In the genomic region with DNA sequence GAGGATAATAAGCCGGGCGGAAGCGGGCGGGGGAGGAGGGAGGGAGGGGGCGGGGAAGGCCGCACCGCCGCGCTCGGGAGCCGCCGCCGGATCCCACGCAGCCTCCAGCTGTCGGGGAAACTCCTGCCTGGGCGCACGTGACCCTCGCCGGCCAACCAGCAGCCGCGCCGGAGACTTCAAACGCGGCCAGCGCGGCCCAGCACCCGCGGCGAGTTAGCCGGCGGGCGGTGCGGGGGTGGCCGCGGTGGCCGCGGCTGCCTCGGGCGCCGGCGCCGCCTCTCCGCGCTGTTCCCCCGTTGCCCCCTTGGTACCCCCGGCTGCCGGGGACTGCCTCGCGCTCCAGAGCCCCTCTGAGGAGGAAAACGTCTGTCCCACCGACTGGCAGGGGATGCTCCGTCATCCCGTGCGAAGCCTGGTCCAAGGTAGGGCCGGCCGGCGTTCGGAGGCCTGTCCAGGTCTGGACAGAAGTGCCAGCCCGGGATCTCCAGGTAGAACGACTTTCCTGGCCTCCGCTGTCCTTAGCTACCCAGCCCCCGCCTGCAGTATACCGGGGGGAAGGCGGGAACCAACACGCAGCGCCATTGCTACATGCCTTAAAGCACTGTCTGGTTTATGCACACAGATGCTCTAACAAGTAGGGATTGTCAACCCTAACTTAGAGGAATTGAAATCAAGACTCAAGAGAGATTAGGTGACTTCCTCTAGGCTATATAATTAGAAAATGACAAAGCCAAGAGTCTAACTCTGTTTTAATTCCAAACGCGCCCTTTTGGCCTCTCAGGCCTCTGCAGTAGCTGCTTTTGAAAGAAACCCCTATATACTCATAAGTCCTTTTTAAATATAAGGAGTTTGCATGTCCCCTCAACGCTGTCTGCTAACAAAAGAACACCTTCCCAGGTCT, we compare ENCODE assay signal across 1 cellular context.
TF ChIP-seq lines count a peak whose summit lies in the region.

A gene with protein sequence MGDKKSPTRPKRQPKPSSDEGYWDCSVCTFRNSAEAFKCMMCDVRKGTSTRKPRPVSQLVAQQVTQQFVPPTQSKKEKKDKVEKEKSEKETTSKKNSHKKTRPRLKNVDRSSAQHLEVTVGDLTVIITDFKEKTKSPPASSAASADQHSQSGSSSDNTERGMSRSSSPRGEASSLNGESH (minus strand): TSS at position 9 of the 901 bp plus-strand sequence. CDS start 68 bp downstream, outside the sequence.

TF ChIP-seq in HepG2, 621 proteins besides CTCF, POLR2A, EP300 and RAD21 (continued from another document):
- TF ChIP-seq, protein P1, sequence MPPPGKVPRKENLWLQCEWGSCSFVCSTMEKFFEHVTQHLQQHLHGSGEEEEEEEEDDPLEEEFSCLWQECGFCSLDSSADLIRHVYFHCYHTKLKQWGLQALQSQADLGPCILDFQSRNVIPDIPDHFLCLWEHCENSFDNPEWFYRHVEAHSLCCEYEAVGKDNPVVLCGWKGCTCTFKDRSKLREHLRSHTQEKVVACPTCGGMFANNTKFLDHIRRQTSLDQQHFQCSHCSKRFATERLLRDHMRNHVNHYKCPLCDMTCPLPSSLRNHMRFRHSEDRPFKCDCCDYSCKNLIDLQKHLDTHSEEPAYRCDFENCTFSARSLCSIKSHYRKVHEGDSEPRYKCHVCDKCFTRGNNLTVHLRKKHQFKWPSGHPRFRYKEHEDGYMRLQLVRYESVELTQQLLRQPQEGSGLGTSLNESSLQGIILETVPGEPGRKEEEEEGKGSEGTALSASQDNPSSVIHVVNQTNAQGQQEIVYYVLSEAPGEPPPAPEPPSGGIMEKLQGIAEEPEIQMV (CRISPR knock-in tag; IDR thresholded peaks at IDR 0.05; ENCODE audit: low read depth) = no peak
